ENCODE assay signal across 11 cellular contexts in the genomic region with DNA sequence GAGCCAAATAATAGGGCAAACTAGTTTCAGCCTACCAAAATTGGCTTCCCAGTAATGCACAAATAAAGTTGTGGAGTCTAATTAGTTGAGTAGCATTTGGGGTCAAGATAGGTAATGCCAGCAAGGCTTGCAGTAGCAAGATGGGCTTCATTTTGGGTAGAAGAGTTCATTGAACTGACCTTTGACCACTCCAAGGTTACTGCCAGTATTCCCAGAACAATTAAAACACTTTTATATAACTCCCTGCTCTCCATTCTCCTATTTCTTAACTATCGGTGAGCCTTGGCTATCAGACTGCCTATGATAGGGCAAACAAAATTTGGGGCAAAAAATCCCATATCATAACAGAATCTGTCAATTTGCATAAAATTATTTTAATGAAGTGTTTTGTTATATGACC. TPM values are rescaled to one million over a fixed set of nuclear protein-coding genes. Genes with fewer than 3 reads are reported as not detected.
"Had no signal": no experiment of that assay in that cellular context is flagged by ENCODE, and none has a peak within 500 bp of the region (broad histone marks: within the 10 kb centered on the region; RNA-seq: fewer than 3 reads in every experiment).

No MANE protein-coding gene starts in this region.

- H3K9me3 ChIP-seq: HAP-1 had no signal

- H3K27ac ChIP-seq: GM23248, HL-60 had no signal

- H3K4me3 ChIP-seq: GM23248, HAP-1, K562 had no signal

- DNase-seq: GM23248, GOT3, H7, IMR-90, KG1 had no signal

- ATAC-seq: HCT116, K562 had no signal

- H2AFZ ChIP-seq: GM23248 had no signal

- H3K9ac ChIP-seq: GM23248 had no signal

- H3K36me3 ChIP-seq: HAP-1 had no signal

- FAIRE-seq: K562 had no signal

- H3K4me1 ChIP-seq: HAP-1 had no signal

RNA-seq across cellular contexts. Expression of gene DNAAF6, which starts 7.1 kb away (rescaled TPM):
- total RNA-seq: GM23248, H4, H7, HT1080, IMR-90 had no signal
- polyA plus RNA-seq: GM23248, IMR-90 had no signal

RNA-seq across cellular contexts. Expression of gene NUP62CL, which starts 7.2 kb away (rescaled TPM):
- total RNA-seq: GM23248, HT1080, IMR-90 had no signal
- polyA plus RNA-seq: GM23248, IMR-90 had no signal
